8 cellular contexts compared by ENCODE assay signal in the genomic region with DNA sequence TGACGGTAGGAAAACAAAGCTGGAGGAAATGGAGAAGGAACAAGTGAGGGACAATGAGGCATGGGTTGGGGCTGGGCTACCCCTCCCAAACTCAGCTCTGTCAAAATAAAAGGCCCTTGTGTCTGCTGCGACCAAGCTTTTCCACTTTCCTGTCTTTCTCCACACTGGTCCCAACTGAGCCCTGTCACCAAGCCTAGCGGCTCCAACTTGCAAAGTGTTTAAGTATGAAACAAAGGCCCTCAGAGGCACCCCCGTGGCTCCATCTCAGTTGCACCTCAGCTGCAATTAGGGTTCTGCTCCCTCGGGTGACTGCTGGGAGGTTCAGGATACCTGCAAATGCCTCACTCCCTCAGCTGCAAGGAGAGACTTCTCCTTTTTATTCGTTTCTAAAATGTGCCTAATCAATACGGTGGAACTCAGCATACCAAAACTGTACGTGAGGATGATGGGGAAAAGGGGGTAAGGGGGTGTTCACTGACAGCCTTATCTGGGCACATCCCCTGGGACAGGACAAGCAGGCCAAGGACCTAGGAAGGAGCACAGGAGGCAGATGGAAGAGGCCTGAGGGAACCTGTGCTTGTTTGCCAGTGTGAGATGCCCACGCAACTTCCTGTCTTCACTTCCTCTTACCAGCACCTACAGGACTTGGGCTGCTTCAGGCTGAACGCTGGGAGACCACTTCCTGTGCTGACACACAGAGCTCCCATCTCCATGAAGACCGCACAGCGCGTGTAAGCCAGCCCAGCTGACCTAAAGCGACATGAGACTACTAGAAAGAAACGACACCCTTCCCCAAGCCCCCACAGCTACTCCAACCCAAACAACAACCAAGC. TPM values are rescaled to one million over a fixed set of nuclear protein-coding genes. Genes with fewer than 3 reads are reported as not detected.
A peak's percentile ranks its signal among the peaks of the same experiment; 100 is the strongest.
DNase-seq lines count a peak whose midpoint lies in the region; ATAC-seq, FAIRE-seq and TF ChIP-seq lines count a peak whose summit lies in the region.

No MANE protein-coding gene starts in this region.

- H3K4me2 ChIP-seq in OCI-LY1 (ENCODE audit: low read length) = peak overlapping the region; percentile 16
- no peak overlapping the region for H3K4me2 ChIP-seq in keratinocyte (ENCODE audit: control insufficient read depth, extremely low read depth, insufficient read depth, low read depth, low read length)
- H3K4me2 ChIP-seq in PC-9 = no peak overlapping the region

- H3K4me3 ChIP-seq in HEK293 (ENCODE audit: low read depth, low read length) (no peak overlapping the region), OCI-LY1 (ENCODE audit: low read depth, low read length, poor library complexity, severe bottlenecking) (peak overlapping the region; percentile 4), keratinocyte (ENCODE audit: control insufficient read depth in 2 of 3, extremely low read depth in 1 of 3, insufficient read depth in 2 of 3, low read depth in 1 of 3, low read length in 3 of 3) (no peak overlapping the region), PC-9 (no peak overlapping the region)

- BruUV-seq in PC-9 (replicated peaks; lab: Mats Ljungman, UMichigan) = no TSS peak

- H3K9ac ChIP-seq in OCI-LY1 (ENCODE audit: low read length) (peak overlapping the region; percentile 46), keratinocyte (ENCODE audit: control insufficient read depth, extremely low read depth, insufficient read depth, low read length) (no peak overlapping the region)

- intact Hi-C loops in PC-9 (cut with micrococcal nuclease; ENCODE audit: unreplicated experiment) = no loop called here

- peaks cover 100% of the 10 kb centered on the region for H3K36me3 Mint-ChIP-seq in activated T-helper 17 cell treated with anti-CD3 and anti-CD28 coated beads, Interleukin-2, amount 50 U/mL, for 72 hours (ENCODE audit: low read depth)

- no peak for TF ChIP-seq CTCF in HEK293 (tag by site-specific recombination; IDR thresholded peaks at IDR 0.05)
- no peak for TF ChIP-seq CTCF in OCI-LY1 (IDR thresholded peaks at IDR 0.05; ENCODE audit: low read length)
- no peak for TF ChIP-seq CTCF in keratinocyte (optimal IDR thresholded peaks at IDR 0.05 in 1 of 3, IDR thresholded peaks at IDR 0.05 in 1 of 3, conservative IDR thresholded peaks at IDR 0.05 in 1 of 3; ENCODE audit: extremely low read depth in 1 of 3, insufficient read depth in 2 of 3, low read length in 3 of 3)
- no peak for TF ChIP-seq CTCF in PC-9 (conservative IDR thresholded peaks at IDR 0.05)
- no peak for TF ChIP-seq CTCF in foreskin keratinocyte (conservative IDR thresholded peaks at IDR 0.05)

- H3K27me3 ChIP-seq in OCI-LY1 (ENCODE audit: insufficient read depth, low read length) (no peaks in the 10 kb centered on the region), keratinocyte (ENCODE audit: control insufficient read depth, extremely low read depth, insufficient read depth, low read length) (no peaks in the 10 kb centered on the region), PC-9 (ENCODE audit: insufficient read depth, low read depth) (no peaks in the 10 kb centered on the region), foreskin keratinocyte (no peaks in the 10 kb centered on the region)

- no peaks in the 10 kb centered on the region for H3K9me3 ChIP-seq in HEK293 (ENCODE audit: control insufficient read depth, insufficient read depth, low read depth, low read length)
- no peaks in the 10 kb centered on the region for H3K9me3 ChIP-seq in OCI-LY1 (ENCODE audit: low read length)
- H3K9me3 ChIP-seq in keratinocyte (ENCODE audit: control insufficient read depth, low read depth, low read length) = no peaks in the 10 kb centered on the region
- no peaks in the 10 kb centered on the region for H3K9me3 ChIP-seq in PC-9 (ENCODE audit: insufficient read depth, low read depth)

- H2AFZ ChIP-seq in OCI-LY1 (ENCODE audit: low read length) (no peak overlapping the region), keratinocyte (ENCODE audit: control insufficient read depth, low read length) (no peak overlapping the region), PC-9 (no peak overlapping the region)

- peaks cover 59% of the 10 kb centered on the region for H3K4me1 Mint-ChIP-seq in activated T-helper 17 cell treated with anti-CD3 and anti-CD28 coated beads, Interleukin-2, amount 50 U/mL, for 72 hours

- no peaks in the 10 kb centered on the region for H3K79me2 ChIP-seq in OCI-LY1 (ENCODE audit: insufficient read depth, low read length)
- H3K79me2 ChIP-seq in keratinocyte (ENCODE audit: control insufficient read depth, insufficient read depth, low read length) = no peaks in the 10 kb centered on the region
- no peaks in the 10 kb centered on the region for H3K79me2 ChIP-seq in PC-9 (ENCODE audit: low read depth)

- no peaks in the 10 kb centered on the region for H3K4me1 ChIP-seq in HEK293 (ENCODE audit: control insufficient read depth, insufficient read depth, low read length)
- H3K4me1 ChIP-seq in OCI-LY1 (ENCODE audit: insufficient read depth, low read length, severe bottlenecking) = peaks cover 55% of the 10 kb centered on the region
- H3K4me1 ChIP-seq in keratinocyte (ENCODE audit: control insufficient read depth, extremely low read depth, insufficient read depth, low read length) = peaks cover 4% of the 10 kb centered on the region
- no peaks in the 10 kb centered on the region for H3K4me1 ChIP-seq in PC-9 (replicated peaks; ENCODE audit: insufficient read depth)
- H3K4me1 ChIP-seq in foreskin keratinocyte = no peaks in the 10 kb centered on the region

- H3K36me3 ChIP-seq in HEK293 (ENCODE audit: control insufficient read depth in 2 of 2, insufficient read depth in 1 of 2, low read length in 2 of 2) (peaks cover 9 to 70% of the 10 kb centered on the region in 2 experiments), OCI-LY1 (ENCODE audit: insufficient read depth, low read length) (peaks cover 94% of the 10 kb centered on the region), keratinocyte (ENCODE audit: control insufficient read depth in 2 of 2, extremely low read depth in 1 of 2, insufficient read depth in 2 of 2, low read length in 2 of 2) (peaks cover 16 to 32% of the 10 kb centered on the region in 2 experiments), PC-9 (ENCODE audit: low read depth) (no peaks in the 10 kb centered on the region)

- ATAC-seq in activated T-helper 17 cell treated with anti-CD3 and anti-CD28 coated beads, Interleukin-2, amount 50 U/mL, for 72 hours (replicated peaks) = peak; percentile 89
- ATAC-seq in foreskin keratinocyte = no peak

- DNase-seq in GDM1 (lab: John Stamatoyannopoulos, UW) (peak; percentile 91), keratinocyte (ENCODE audit: low read depth, low spot score) (no peak), PC-9 (no peak), foreskin keratinocyte (no peak)
- DNase-seq in stimulated activated CD8-positive, alpha-beta memory T cell treated with anti-CD3 and anti-CD28 coated beads, Interleukin-4, amount 100 ng/mL, for 24 hours (ENCODE audit: low read depth) = peak; percentile 71

- FAIRE-seq in keratinocyte (lab: Jason Lieb, UNC) = peak; percentile 81

- peak overlapping the region; percentile 94 for H3K27ac Mint-ChIP-seq in activated T-helper 17 cell treated with anti-CD3 and anti-CD28 coated beads, Interleukin-2, amount 50 U/mL, for 72 hours

- peak overlapping the region; percentile 79 for H3K4me3 Mint-ChIP-seq in activated T-helper 17 cell treated with anti-CD3 and anti-CD28 coated beads, Interleukin-2, amount 50 U/mL, for 72 hours

- H3K9me3 Mint-ChIP-seq in activated T-helper 17 cell treated with anti-CD3 and anti-CD28 coated beads, Interleukin-2, amount 50 U/mL, for 72 hours = no peaks in the 10 kb centered on the region

- H3K27me3 Mint-ChIP-seq in activated T-helper 17 cell treated with anti-CD3 and anti-CD28 coated beads, Interleukin-2, amount 50 U/mL, for 72 hours = no peaks in the 10 kb centered on the region

- H3K27ac ChIP-seq in HEK293 (ENCODE audit: extremely low read depth, low read depth, low read length) = no peak overlapping the region
- peak overlapping the region; percentile 92 for H3K27ac ChIP-seq in OCI-LY1 (ENCODE audit: low read depth, low read length, poor library complexity, severe bottlenecking)
- no peak overlapping the region for H3K27ac ChIP-seq in keratinocyte (ENCODE audit: control insufficient read depth, insufficient read depth, low read length)
- H3K27ac ChIP-seq in PC-9 = no peak overlapping the region
- H3K27ac ChIP-seq in foreskin keratinocyte = no peak overlapping the region

- 0 out of 2 replicates have a peak, but pooled peaks cover 3% of the 10 kb centered on the region for H3F3A ChIP-seq in OCI-LY1 (ENCODE audit: insufficient read depth, low read length)
- no peaks in the 10 kb centered on the region; the same call in 1 of the 2 replicates for H3F3A ChIP-seq in PC-9 (ENCODE audit: insufficient read depth, low read depth)

- POLR2A ChIA-PET in HEK293 (lab: Yijun Ruan, JAX) = interaction anchor here (1.0 to 4.3 kb wide), 2 partner anchors 9 to 73 kb away, joined by 3 to 40 read pairs; a partner anchor contains a TSS
- POLR2A ChIA-PET in PC-9 (lab: Charles Lee; ENCODE audit: unreplicated experiment) = interaction anchor here (0.5 to 0.7 kb wide), 5 partner anchors 9 to 125 kb away, joined by 3 to 11 read pairs (median 5); no protein-coding TSS in a partner anchor

- CTCF ChIA-PET in HEK293 (lab: Yijun Ruan, JAX) (interaction anchor here (0.6 to 1.6 kb wide), 2 partner anchors 34 to 38 kb away, joined by 4 read pairs; no protein-coding TSS in a partner anchor), PC-9 (lab: Charles Lee) (no interaction called here)

- no peaks in the 10 kb centered on the region for H3K9me2 ChIP-seq in OCI-LY1 (ENCODE audit: low read depth, low read length)
- no peaks in the 10 kb centered on the region for H3K9me2 ChIP-seq in PC-9 (ENCODE audit: insufficient read depth)

- dilution Hi-C loops in keratinocyte (cut with MboI; ENCODE audit: extremely low pct_ligation_motif_present, low sequenced_read_pairs) = no loop called here

- H4K20me1 ChIP-seq in OCI-LY1 (ENCODE audit: insufficient read depth, low read length) (no peaks in the 10 kb centered on the region), keratinocyte (ENCODE audit: control insufficient read depth, extremely low read depth, insufficient read depth, low read length) (no peaks in the 10 kb centered on the region), PC-9 (ENCODE audit: insufficient read depth) (no peaks in the 10 kb centered on the region)

- H3K9me1 ChIP-seq in keratinocyte (ENCODE audit: control insufficient read depth, extremely low read depth, insufficient read depth, low read length) = no peaks in the 10 kb centered on the region

RNA-seq across cellular contexts. Expression of a gene that starts 8.9 kb away (rescaled TPM):
- 10 to 100 TPM; 19.9 to 81.8 TPM for total RNA-seq in activated T-helper 17 cell treated with anti-CD3 and anti-CD28 coated beads, Interleukin-2, amount 50 U/mL, for 72 hours
- polyA plus RNA-seq in keratinocyte (5.3 to 7.8 TPM (median 6.7 TPM) in 3 replicates), foreskin keratinocyte (2.0 and 2.9 TPM in 2 replicates)
- polyA plus RNA-seq in keratinocyte (2011; ENCODE audit: low read depth) = 0.42 TPM
- polyA plus RNA-seq in keratinocyte (2011; cell fraction: cytosol; rRNA removed) = 5.4 and 8.0 TPM in 2 replicates
- 22.3 and 24.4 TPM in 2 replicates for polyA plus RNA-seq in keratinocyte (2011; cell fraction: nucleus; rRNA removed)
- polyA plus RNA-seq in keratinocyte (2012; ENCODE audit: low replicate concordance) = 2.3 and 3.8 TPM in 2 replicates
- polyA minus RNA-seq in keratinocyte = 4.9 to 6.2 TPM (median 5.9 TPM) in 3 replicates
- 0.58 TPM for polyA minus RNA-seq in keratinocyte (2011; cell fraction: cytosol; rRNA and poly(A)+ RNA removed)
- polyA minus RNA-seq in keratinocyte (2011; cell fraction: nucleus; rRNA and poly(A)+ RNA removed) = 3.0 and 7.9 TPM in 2 replicates
- total RNA-seq in PC-9 (2021) (7.7 and 9.1 TPM in 2 replicates), foreskin keratinocyte (1.8 and 2.9 TPM in 2 replicates)

RNA-seq across cellular contexts. Expression of a gene that starts 9.8 kb away (rescaled TPM):
- total RNA-seq in activated T-helper 17 cell treated with anti-CD3 and anti-CD28 coated beads, Interleukin-2, amount 50 U/mL, for 72 hours = 10 to 100 TPM; 24.1 to 28.2 TPM
- 4.2 to 6.0 TPM (median 4.8 TPM) in 3 replicates for polyA plus RNA-seq in keratinocyte
- polyA plus RNA-seq in keratinocyte (2011; ENCODE audit: low read depth) = 7.0 TPM
- polyA plus RNA-seq in keratinocyte (2011; cell fraction: cytosol; rRNA removed) = 2.5 and 3.5 TPM in 2 replicates
- 6.4 and 9.5 TPM in 2 replicates for polyA plus RNA-seq in keratinocyte (2011; cell fraction: nucleus; rRNA removed)
- 2.2 and 5.2 TPM in 2 replicates for polyA plus RNA-seq in keratinocyte (2012; ENCODE audit: low replicate concordance)
- 3.1 to 6.7 TPM (median 6.0 TPM) in 3 replicates for polyA minus RNA-seq in keratinocyte
- polyA minus RNA-seq in keratinocyte (2011; cell fraction: cytosol; rRNA and poly(A)+ RNA removed) = 2.5 TPM
- 4.0 and 5.6 TPM in 2 replicates for polyA minus RNA-seq in keratinocyte (2011; cell fraction: nucleus; rRNA and poly(A)+ RNA removed)
- 26.0 and 27.8 TPM in 2 replicates for total RNA-seq in PC-9 (2021)
- total RNA-seq in foreskin keratinocyte = 7.1 and 15.8 TPM in 2 replicates
- 7.3 and 13.9 TPM in 2 replicates for polyA plus RNA-seq in foreskin keratinocyte

RNA-seq across cellular contexts. Expression of a gene that starts 16.9 kb away (rescaled TPM):
- total RNA-seq in activated T-helper 17 cell treated with anti-CD3 and anti-CD28 coated beads, Interleukin-2, amount 50 U/mL, for 72 hours = 10 to 100 TPM; 21.1 to 42.1 TPM
- not detected in 3 replicates for polyA plus RNA-seq in keratinocyte
- polyA plus RNA-seq in keratinocyte (2011; ENCODE audit: low read depth) = not detected
- polyA plus RNA-seq in keratinocyte (2011; cell fraction: cytosol; rRNA removed) = not detected in 2 replicates
- polyA plus RNA-seq in keratinocyte (2011; cell fraction: nucleus; rRNA removed) = not detected in 2 replicates
- not detected in 2 replicates for polyA plus RNA-seq in keratinocyte (2012; ENCODE audit: low replicate concordance)
- not detected in 3 replicates for polyA minus RNA-seq in keratinocyte
- not detected for polyA minus RNA-seq in keratinocyte (2011; cell fraction: cytosol; rRNA and poly(A)+ RNA removed)
- polyA minus RNA-seq in keratinocyte (2011; cell fraction: nucleus; rRNA and poly(A)+ RNA removed) = not detected in 2 replicates
- not detected in 2 replicates for total RNA-seq in PC-9 (2021)
- total RNA-seq in foreskin keratinocyte = not detected in 2 replicates
- not detected in 2 replicates for polyA plus RNA-seq in foreskin keratinocyte

RNA-seq across cellular contexts. Expression of a gene that starts 31.4 kb away (rescaled TPM):
- total RNA-seq in activated T-helper 17 cell treated with anti-CD3 and anti-CD28 coated beads, Interleukin-2, amount 50 U/mL, for 72 hours = 100 to 1,000 TPM; 262 to 317 TPM
- polyA plus RNA-seq in keratinocyte (76.5 to 184 TPM (median 130 TPM) in 3 replicates), foreskin keratinocyte (303 and 321 TPM in 2 replicates)
- polyA plus RNA-seq in keratinocyte (2011; ENCODE audit: low read depth) = 76.9 TPM
- 155 and 198 TPM in 2 replicates for polyA plus RNA-seq in keratinocyte (2011; cell fraction: cytosol; rRNA removed)
- 60.2 and 69.9 TPM in 2 replicates for polyA plus RNA-seq in keratinocyte (2011; cell fraction: nucleus; rRNA removed)
- polyA plus RNA-seq in keratinocyte (2012; ENCODE audit: low replicate concordance) = 163 and 213 TPM in 2 replicates
- 8.3 to 26.0 TPM (median 23.7 TPM) in 3 replicates for polyA minus RNA-seq in keratinocyte
- polyA minus RNA-seq in keratinocyte (2011; cell fraction: cytosol; rRNA and poly(A)+ RNA removed) = 31.7 TPM
- 7.3 and 7.8 TPM in 2 replicates for polyA minus RNA-seq in keratinocyte (2011; cell fraction: nucleus; rRNA and poly(A)+ RNA removed)
- total RNA-seq in PC-9 (2021) (432 and 456 TPM in 2 replicates), foreskin keratinocyte (193 and 210 TPM in 2 replicates)

RNA-seq across cellular contexts. Expression of a gene that starts 32.3 kb away (rescaled TPM):
- 100 to 1,000 TPM; 167 to 176 TPM for total RNA-seq in activated T-helper 17 cell treated with anti-CD3 and anti-CD28 coated beads, Interleukin-2, amount 50 U/mL, for 72 hours
- polyA plus RNA-seq in keratinocyte (12.3 to 34.6 TPM (median 33.7 TPM) in 3 replicates), foreskin keratinocyte (26.1 and 35.7 TPM in 2 replicates)
- polyA plus RNA-seq in keratinocyte (2011; ENCODE audit: low read depth) = 10.5 TPM
- polyA plus RNA-seq in keratinocyte (2011; cell fraction: cytosol; rRNA removed) = 12.0 and 14.9 TPM in 2 replicates
- polyA plus RNA-seq in keratinocyte (2011; cell fraction: nucleus; rRNA removed) = 17.8 and 18.1 TPM in 2 replicates
- 6.2 and 29.3 TPM in 2 replicates for polyA plus RNA-seq in keratinocyte (2012; ENCODE audit: low replicate concordance)
- 18.2 to 60.7 TPM (median 52.1 TPM) in 3 replicates for polyA minus RNA-seq in keratinocyte
- polyA minus RNA-seq in keratinocyte (2011; cell fraction: cytosol; rRNA and poly(A)+ RNA removed) = 25.1 TPM
- polyA minus RNA-seq in keratinocyte (2011; cell fraction: nucleus; rRNA and poly(A)+ RNA removed) = 17.0 and 26.1 TPM in 2 replicates
- total RNA-seq in PC-9 (2021) (220 and 266 TPM in 2 replicates), foreskin keratinocyte (64.5 and 86.2 TPM in 2 replicates)

Comparison
In these comparisons a context has a peak if more than half of its experiments do, and no peak if none do; other contexts are left out.
1. DNase-seq: peak in GDM1 (single experiment) and stimulated activated CD8-positive, alpha-beta memory T cell treated with anti-CD3 and anti-CD28 coated beads, Interleukin-4, amount 100 ng/mL, for 24 hours (single experiment); none in keratinocyte (single experiment), PC-9 (0 of 2) and foreskin keratinocyte (0 of 2).
2. RNA of a gene that starts 16.9 kb away (total RNA-seq): 21.1 to 42.1 TPM in activated T-helper 17 cell treated with anti-CD3 and anti-CD28 coated beads, Interleukin-2, amount 50 U/mL, for 72 hours; not detected in PC-9 and not detected in foreskin keratinocyte; every median in the first group is over 10 times any median in the second.